Comparison of ENCODE assay signal across 1 cellular context in the genomic region with DNA sequence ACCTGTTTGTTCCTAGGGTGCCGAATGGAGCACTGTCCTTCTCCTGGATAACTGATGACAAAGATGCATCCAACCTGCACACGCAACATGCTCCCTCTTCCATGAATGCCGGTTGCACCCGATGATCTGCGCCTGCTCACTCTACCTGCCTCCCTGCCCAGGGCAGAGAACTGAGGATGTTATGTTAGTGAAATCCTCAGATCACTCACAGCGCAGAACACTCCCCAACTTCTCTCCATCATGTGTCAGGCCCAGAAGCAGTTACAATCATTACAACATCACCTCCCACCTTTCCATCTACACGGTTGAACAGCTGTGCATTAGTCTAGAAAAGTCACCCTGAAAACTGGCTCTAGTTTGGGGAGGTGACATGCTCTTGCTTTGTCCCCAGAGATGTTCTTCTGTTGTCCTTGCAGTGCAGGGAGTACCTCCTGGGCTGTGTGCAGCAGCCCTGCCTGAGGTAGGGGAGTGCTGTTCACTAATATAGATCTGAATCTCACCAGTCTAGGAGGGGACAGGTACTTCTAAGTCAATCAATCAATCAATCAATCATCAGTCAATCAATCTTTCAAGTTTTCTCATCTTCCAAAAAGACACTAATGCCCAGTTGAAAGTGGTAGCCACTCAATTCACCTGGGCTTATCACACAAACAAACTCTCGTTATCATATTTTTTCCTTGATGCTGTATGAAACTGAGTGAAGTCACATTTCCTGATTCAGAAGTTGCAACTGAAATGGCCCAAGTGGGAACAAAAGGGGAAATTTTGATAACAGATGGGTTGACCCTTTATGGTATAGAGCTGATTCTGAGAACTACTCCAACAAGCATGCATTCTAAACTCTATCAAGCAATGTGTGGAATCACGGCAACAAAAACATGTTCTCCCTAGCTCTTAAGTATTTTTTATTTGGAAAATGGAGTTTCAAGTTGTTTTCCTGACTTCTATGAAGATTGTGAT.
TF ChIP-seq lines count a peak whose summit lies in the region.

No MANE protein-coding gene starts in this region.

TF ChIP-seq in GM12878, 131 proteins besides CTCF, POLR2A, EP300 and RAD21 (continued from another document):
- TF ChIP-seq, protein P1, sequence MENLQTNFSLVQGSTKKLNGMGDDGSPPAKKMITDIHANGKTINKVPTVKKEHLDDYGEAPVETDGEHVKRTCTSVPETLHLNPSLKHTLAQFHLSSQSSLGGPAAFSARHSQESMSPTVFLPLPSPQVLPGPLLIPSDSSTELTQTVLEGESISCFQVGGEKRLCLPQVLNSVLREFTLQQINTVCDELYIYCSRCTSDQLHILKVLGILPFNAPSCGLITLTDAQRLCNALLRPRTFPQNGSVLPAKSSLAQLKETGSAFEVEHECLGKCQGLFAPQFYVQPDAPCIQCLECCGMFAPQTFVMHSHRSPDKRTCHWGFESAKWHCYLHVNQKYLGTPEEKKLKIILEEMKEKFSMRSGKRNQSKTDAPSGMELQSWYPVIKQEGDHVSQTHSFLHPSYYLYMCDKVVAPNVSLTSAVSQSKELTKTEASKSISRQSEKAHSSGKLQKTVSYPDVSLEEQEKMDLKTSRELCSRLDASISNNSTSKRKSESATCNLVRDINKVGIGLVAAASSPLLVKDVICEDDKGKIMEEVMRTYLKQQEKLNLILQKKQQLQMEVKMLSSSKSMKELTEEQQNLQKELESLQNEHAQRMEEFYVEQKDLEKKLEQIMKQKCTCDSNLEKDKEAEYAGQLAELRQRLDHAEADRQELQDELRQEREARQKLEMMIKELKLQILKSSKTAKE (IDR thresholded peaks at IDR 0.05; ENCODE audit: low read depth, poor library complexity, severe bottlenecking), result no peak
- TF ChIP-seq, protein P2, sequence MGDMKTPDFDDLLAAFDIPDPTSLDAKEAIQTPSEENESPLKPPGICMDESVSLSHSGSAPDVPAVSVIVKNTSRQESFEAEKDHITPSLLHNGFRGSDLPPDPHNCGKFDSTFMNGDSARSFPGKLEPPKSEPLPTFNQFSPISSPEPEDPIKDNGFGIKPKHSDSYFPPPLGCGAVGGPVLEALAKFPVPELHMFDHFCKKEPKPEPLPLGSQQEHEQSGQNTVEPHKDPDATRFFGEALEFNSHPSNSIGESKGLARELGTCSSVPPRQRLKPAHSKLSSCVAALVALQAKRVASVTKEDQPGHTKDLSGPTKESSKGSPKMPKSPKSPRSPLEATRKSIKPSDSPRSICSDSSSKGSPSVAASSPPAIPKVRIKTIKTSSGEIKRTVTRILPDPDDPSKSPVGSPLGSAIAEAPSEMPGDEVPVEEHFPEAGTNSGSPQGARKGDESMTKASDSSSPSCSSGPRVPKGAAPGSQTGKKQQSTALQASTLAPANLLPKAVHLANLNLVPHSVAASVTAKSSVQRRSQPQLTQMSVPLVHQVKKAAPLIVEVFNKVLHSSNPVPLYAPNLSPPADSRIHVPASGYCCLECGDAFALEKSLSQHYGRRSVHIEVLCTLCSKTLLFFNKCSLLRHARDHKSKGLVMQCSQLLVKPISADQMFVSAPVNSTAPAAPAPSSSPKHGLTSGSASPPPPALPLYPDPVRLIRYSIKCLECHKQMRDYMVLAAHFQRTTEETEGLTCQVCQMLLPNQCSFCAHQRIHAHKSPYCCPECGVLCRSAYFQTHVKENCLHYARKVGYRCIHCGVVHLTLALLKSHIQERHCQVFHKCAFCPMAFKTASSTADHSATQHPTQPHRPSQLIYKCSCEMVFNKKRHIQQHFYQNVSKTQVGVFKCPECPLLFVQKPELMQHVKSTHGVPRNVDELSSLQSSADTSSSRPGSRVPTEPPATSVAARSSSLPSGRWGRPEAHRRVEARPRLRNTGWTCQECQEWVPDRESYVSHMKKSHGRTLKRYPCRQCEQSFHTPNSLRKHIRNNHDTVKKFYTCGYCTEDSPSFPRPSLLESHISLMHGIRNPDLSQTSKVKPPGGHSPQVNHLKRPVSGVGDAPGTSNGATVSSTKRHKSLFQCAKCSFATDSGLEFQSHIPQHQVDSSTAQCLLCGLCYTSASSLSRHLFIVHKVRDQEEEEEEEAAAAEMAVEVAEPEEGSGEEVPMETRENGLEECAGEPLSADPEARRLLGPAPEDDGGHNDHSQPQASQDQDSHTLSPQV (IDR thresholded peaks at IDR 0.05), result no peak
- TF ChIP-seq MEF2B (IDR thresholded peaks at IDR 0.05; ENCODE audit: partially characterized antibody, poor library complexity, severe bottlenecking), result no peak
- TF ChIP-seq ETV6 (conservative IDR thresholded peaks at IDR 0.05 in 1 of 2, IDR thresholded peaks at IDR 0.05 in 1 of 2; ENCODE audit: borderline replicate concordance in 1 of 2, low read depth in 1 of 2), result peak in 1 of 2 experiments; percentile 19; a peak in 2 of 4 replicates
- TF ChIP-seq, protein P3, sequence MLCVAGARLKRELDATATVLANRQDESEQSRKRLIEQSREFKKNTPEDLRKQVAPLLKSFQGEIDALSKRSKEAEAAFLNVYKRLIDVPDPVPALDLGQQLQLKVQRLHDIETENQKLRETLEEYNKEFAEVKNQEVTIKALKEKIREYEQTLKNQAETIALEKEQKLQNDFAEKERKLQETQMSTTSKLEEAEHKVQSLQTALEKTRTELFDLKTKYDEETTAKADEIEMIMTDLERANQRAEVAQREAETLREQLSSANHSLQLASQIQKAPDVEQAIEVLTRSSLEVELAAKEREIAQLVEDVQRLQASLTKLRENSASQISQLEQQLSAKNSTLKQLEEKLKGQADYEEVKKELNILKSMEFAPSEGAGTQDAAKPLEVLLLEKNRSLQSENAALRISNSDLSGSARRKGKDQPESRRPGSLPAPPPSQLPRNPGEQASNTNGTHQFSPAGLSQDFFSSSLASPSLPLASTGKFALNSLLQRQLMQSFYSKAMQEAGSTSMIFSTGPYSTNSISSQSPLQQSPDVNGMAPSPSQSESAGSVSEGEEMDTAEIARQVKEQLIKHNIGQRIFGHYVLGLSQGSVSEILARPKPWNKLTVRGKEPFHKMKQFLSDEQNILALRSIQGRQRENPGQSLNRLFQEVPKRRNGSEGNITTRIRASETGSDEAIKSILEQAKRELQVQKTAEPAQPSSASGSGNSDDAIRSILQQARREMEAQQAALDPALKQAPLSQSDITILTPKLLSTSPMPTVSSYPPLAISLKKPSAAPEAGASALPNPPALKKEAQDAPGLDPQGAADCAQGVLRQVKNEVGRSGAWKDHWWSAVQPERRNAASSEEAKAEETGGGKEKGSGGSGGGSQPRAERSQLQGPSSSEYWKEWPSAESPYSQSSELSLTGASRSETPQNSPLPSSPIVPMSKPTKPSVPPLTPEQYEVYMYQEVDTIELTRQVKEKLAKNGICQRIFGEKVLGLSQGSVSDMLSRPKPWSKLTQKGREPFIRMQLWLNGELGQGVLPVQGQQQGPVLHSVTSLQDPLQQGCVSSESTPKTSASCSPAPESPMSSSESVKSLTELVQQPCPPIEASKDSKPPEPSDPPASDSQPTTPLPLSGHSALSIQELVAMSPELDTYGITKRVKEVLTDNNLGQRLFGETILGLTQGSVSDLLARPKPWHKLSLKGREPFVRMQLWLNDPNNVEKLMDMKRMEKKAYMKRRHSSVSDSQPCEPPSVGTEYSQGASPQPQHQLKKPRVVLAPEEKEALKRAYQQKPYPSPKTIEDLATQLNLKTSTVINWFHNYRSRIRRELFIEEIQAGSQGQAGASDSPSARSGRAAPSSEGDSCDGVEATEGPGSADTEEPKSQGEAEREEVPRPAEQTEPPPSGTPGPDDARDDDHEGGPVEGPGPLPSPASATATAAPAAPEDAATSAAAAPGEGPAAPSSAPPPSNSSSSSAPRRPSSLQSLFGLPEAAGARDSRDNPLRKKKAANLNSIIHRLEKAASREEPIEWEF (IDR thresholded peaks at IDR 0.05; ENCODE audit: insufficient replicate concordance, low read depth, low read length), result peak; percentile 58
- TF ChIP-seq ZNF384 (IDR thresholded peaks at IDR 0.05; ENCODE audit: borderline replicate concordance, low read depth, low read length), result no peak
- TF ChIP-seq RUNX3 (IDR thresholded peaks at IDR 0.05; ENCODE audit: low read length), result 0 out of 2 replicates have a peak, but pooled peaks have one; percentile 3
- TF ChIP-seq BHLHE40 (IDR thresholded peaks at IDR 0.05; ENCODE audit: borderline replicate concordance in 1 of 2, low read depth in 2 of 2, low read length in 1 of 2), result no peak
- no peak for TF ChIP-seq PAX5 (IDR thresholded peaks at IDR 0.05; ENCODE audit: borderline replicate concordance, low read depth, low read length)
- TF ChIP-seq CHD1 (IDR thresholded peaks at IDR 0.05; ENCODE audit: low read depth, low read length), result no peak
